1 cellular context compared by ENCODE assay signal in genomic region chr17:16298140-16298662, GRCh38.
TF ChIP-seq lines count a peak whose summit lies in the region.

No MANE protein-coding gene starts in this region.

TF ChIP-seq in HepG2, 621 proteins besides CTCF, POLR2A, EP300 and RAD21 (continued from another document):
- TF ChIP-seq TOE1 (CRISPR knock-in tag; IDR thresholded peaks at IDR 0.05) = no peak
